20 cellular contexts compared by ENCODE assay signal in genomic region chr6:34924831-34925613, GRCh38.
"Had no signal": no experiment of that assay in that cellular context is flagged by ENCODE, and none has a peak within 500 bp of the region (broad histone marks: within the 10 kb centered on the region; RNA-seq: fewer than 3 reads in every experiment).

No MANE protein-coding gene starts in this region.

- H3K4me3 Mint-ChIP-seq: memory B cell; natural killer cell treated with Interleukin-12 subunit alpha and Interleukin-12 subunit beta and Interleukin-15 and Interleukin-18, amount 100 ng/mL, for 72 hours had no signal

- ATAC-seq: esophagus mucosa; heart right ventricle; left cardiac atrium; lower lobe of right lung; natural killer cell treated with Interleukin-12 subunit alpha and Interleukin-12 subunit beta and Interleukin-15 and Interleukin-18, amount 100 ng/mL, for 72 hours; psoas muscle; sciatic nerve had no signal

- H3K36me3 ChIP-seq: heart right ventricle, left ventricle myocardium inferior, lower lobe of right lung, stomach, thoracic aorta, transverse colon had no signal

- H3K27me3 Mint-ChIP-seq: memory B cell; natural killer cell treated with Interleukin-12 subunit alpha and Interleukin-12 subunit beta and Interleukin-15 and Interleukin-18, amount 100 ng/mL, for 72 hours had no signal

- H3K9me3 Mint-ChIP-seq: memory B cell; natural killer cell treated with Interleukin-12 subunit alpha and Interleukin-12 subunit beta and Interleukin-15 and Interleukin-18, amount 100 ng/mL, for 72 hours had no signal

- H3K9me3 ChIP-seq: heart right ventricle, left ventricle myocardium inferior, lower lobe of right lung, neutrophil, psoas muscle, stomach, thoracic aorta, transverse colon had no signal

- H3K4me3 ChIP-seq: heart right ventricle, left ventricle myocardium inferior, lower lobe of right lung, psoas muscle, stomach, thoracic aorta, transverse colon had no signal

- H3K27me3 ChIP-seq: heart right ventricle, neutrophil, stomach, transverse colon had no signal

- H3K27ac Mint-ChIP-seq: memory B cell; natural killer cell treated with Interleukin-12 subunit alpha and Interleukin-12 subunit beta and Interleukin-15 and Interleukin-18, amount 100 ng/mL, for 72 hours had no signal

- H3K27ac ChIP-seq: heart right ventricle, left ventricle myocardium inferior, lower lobe of right lung, neutrophil, psoas muscle, stomach, thoracic aorta, transverse colon had no signal

- H3K36me3 Mint-ChIP-seq: memory B cell; natural killer cell treated with Interleukin-12 subunit alpha and Interleukin-12 subunit beta and Interleukin-15 and Interleukin-18, amount 100 ng/mL, for 72 hours had no signal

- H3K4me1 ChIP-seq: lower lobe of right lung, psoas muscle had no signal

- DNase-seq: effector memory CD4-positive, alpha-beta T cell; heart right ventricle; hypothalamus; left cardiac atrium; left ventricle myocardium inferior; lower lobe of right lung; midbrain; psoas muscle; stimulated activated CD4-positive, alpha-beta T cell treated with anti-CD3 and anti-CD28 coated beads, Interleukin-2, amount 100 ng/mL, for 24 hours; stimulated activated CD4-positive, alpha-beta T cell treated with anti-CD3 and anti-CD28 coated beads, Interleukin-4, amount 100 ng/mL, for 4 hours; stimulated activated naive CD4-positive, alpha-beta T cell; stomach; substantia nigra; transverse colon had no signal
